ENCODE assay signal across 29 cellular contexts in the genomic region with DNA sequence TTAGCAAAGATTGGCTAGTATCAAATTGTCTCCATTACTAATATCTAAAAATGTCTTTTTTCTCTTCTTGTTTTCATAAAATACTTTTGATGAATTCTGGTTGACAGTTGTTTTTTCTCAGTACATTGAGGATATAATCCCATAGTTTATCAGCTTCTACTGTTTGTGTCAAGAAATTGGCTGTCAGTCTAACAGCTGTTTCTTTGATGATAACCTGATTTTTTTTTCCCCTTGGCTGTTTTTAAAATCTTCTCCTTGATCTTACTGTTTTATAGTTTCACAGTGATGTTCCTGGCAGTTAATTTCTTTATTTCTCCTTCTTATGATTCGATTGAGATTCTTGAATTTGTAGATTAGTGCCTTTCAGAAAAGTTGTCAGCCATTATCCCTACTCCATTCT.
"Had no signal": no experiment of that assay in that cellular context is flagged by ENCODE, and none has a peak within 500 bp of the region (broad histone marks: within the 10 kb centered on the region; RNA-seq: fewer than 3 reads in every experiment).

No MANE protein-coding gene starts in this region.

- H3K4me3 Mint-ChIP-seq: naive thymus-derived CD4-positive, alpha-beta T cell; natural killer cell; nephron; neural progenitor cell; stimulated activated effector memory CD8-positive, alpha-beta T cell treated with anti-CD3 and anti-CD28 coated beads, Interleukin-12 subunit alpha, Interleukin-12 subunit beta, amount 100 ng/mL, for 72 hours; stimulated activated naive B cell treated with anti-CD40 and anti-IgM and Interleukin-4, amounts not matched to agents 10 μg/mL and 1 μg/mL and 100 μg/mL, for 72 hours; stimulated activated naive CD8-positive, alpha-beta T cell treated with anti-CD3 and anti-CD28 coated beads, Interleukin-15, Interleukin-2, amounts not matched to agents 100 ng/mL and 50 ng/mL, for 24 hours had no signal

- H3K27me3 ChIP-seq: neural progenitor cell, ovary, stomach, thyroid gland, tibial nerve, upper lobe of left lung, vagina had no signal

- H3K4me1 Mint-ChIP-seq: nephron had no signal

- ATAC-seq: naive thymus-derived CD4-positive, alpha-beta T cell; natural killer cell; psoas muscle; right cardiac atrium; sciatic nerve; stimulated activated effector memory CD8-positive, alpha-beta T cell treated with anti-CD3 and anti-CD28 coated beads, Interleukin-12 subunit alpha, Interleukin-12 subunit beta, amount 100 ng/mL, for 72 hours; stimulated activated naive B cell treated with anti-CD40 and anti-IgM and Interleukin-4, amounts not matched to agents 10 μg/mL and 1 μg/mL and 100 μg/mL, for 72 hours had no signal

- H3K27ac Mint-ChIP-seq: natural killer cell; nephron; neural progenitor cell; progenitor cell of endocrine pancreas; stimulated activated effector memory CD8-positive, alpha-beta T cell treated with anti-CD3 and anti-CD28 coated beads, Interleukin-12 subunit alpha, Interleukin-12 subunit beta, amount 100 ng/mL, for 72 hours; stimulated activated naive B cell treated with anti-CD40 and anti-IgM and Interleukin-4, amounts not matched to agents 10 μg/mL and 1 μg/mL and 100 μg/mL, for 72 hours; stimulated activated naive CD8-positive, alpha-beta T cell treated with anti-CD3 and anti-CD28 coated beads, Interleukin-15, Interleukin-2, amounts not matched to agents 100 ng/mL and 50 ng/mL, for 24 hours had no signal

- FAIRE-seq: urothelium cell line had no signal

- H3K4me3 ChIP-seq: neural progenitor cell, ovary, psoas muscle, skin epidermis, stomach, thoracic aorta, thyroid gland, tibial nerve, upper lobe of left lung, vagina had no signal

- H3K4me1 ChIP-seq: neural progenitor cell, parathyroid adenoma, psoas muscle, stomach, thyroid gland, tibial nerve, upper lobe of left lung, vagina had no signal

- H3K36me3 ChIP-seq: ovary, stomach, thoracic aorta, thyroid gland, tibial nerve, upper lobe of left lung, vagina had no signal

- DNase-seq: naive thymus-derived CD4-positive, alpha-beta T cell; natural killer cell; occipital lobe; ovary; posterior cingulate gyrus; psoas muscle; right cardiac atrium; stimulated activated CD4-positive, alpha-beta T cell treated with anti-CD3 and anti-CD28 coated beads, Interleukin-15, amount 100 ng/mL, for 24 hours; stimulated activated CD4-positive, alpha-beta T cell treated with anti-CD3 and anti-CD28 coated beads, Interleukin-2, amount 100 ng/mL, for 24 hours; stimulated activated CD4-positive, alpha-beta T cell treated with anti-CD3 and anti-CD28 coated beads, Interleukin-2, amount 100 ng/mL, for 48 hours; stimulated activated CD4-positive, alpha-beta T cell treated with anti-CD3 and anti-CD28 coated beads, Interleukin-4, amount 100 ng/mL, for 24 hours; stimulated activated naive B cell treated with anti-CD40 and anti-IgM and Interleukin-4, amounts not matched to agents 10 μg/mL and 1 μg/mL and 100 μg/mL, for 72 hours; stimulated activated naive CD4-positive, alpha-beta T cell treated with Interleukin-2 at 50 U/mL for 16 hours; stomach; thyroid gland; trophoblast cell; upper lobe of left lung had no signal

- H3K36me3 Mint-ChIP-seq: stimulated activated effector memory CD8-positive, alpha-beta T cell treated with anti-CD3 and anti-CD28 coated beads, Interleukin-12 subunit alpha, Interleukin-12 subunit beta, amount 100 ng/mL, for 72 hours had no signal

- H3K27me3 Mint-ChIP-seq: progenitor cell of endocrine pancreas; stimulated activated naive B cell treated with anti-CD40 and anti-IgM and Interleukin-4, amounts not matched to agents 10 μg/mL and 1 μg/mL and 100 μg/mL, for 72 hours; stimulated activated naive CD8-positive, alpha-beta T cell treated with anti-CD3 and anti-CD28 coated beads, Interleukin-15, Interleukin-2, amounts not matched to agents 100 ng/mL and 50 ng/mL, for 24 hours had no signal

- H3K27ac ChIP-seq: neural progenitor cell, ovary, parathyroid adenoma, psoas muscle, skin epidermis, stomach, thoracic aorta, thyroid gland, tibial nerve, upper lobe of left lung, vagina had no signal

- H3K9me3 ChIP-seq: ovary, psoas muscle, stomach, thoracic aorta, thyroid gland, upper lobe of left lung, vagina had no signal
